8 cellular contexts compared by ENCODE assay signal in genomic region chr5:114447084-114447773, GRCh38.
A peak's percentile ranks its signal among the peaks of the same experiment; 100 is the strongest.
DNase-seq lines count a peak whose midpoint lies in the region; ATAC-seq and TF ChIP-seq lines count a peak whose summit lies in the region.

No MANE protein-coding gene starts in this region.

- no peaks in the 10 kb centered on the region for H4K20me1 ChIP-seq in OCI-LY7 (ENCODE audit: insufficient read depth, low read length)

- H3K79me2 ChIP-seq in OCI-LY7 (ENCODE audit: insufficient read depth, low read depth, low read length): no peaks in the 10 kb centered on the region

- no peak overlapping the region for H3K27ac ChIP-seq in OCI-LY7 (ENCODE audit: low read depth, low read length, poor library complexity, severe bottlenecking)

- POLR2A ChIA-PET in OCI-LY7 (lab: Charles Lee): interaction anchor here (0.6 to 1.0 kb wide), 3 partner anchors 16 to 1547 kb away, joined by 3 read pairs; no protein-coding TSS in a partner anchor

- peak; percentile 64 for ATAC-seq in GM21526 (IDR thresholded peaks at IDR 0.05; ENCODE audit: low FRiP score, unreplicated experiment)

- H2AFZ ChIP-seq in OCI-LY7 (ENCODE audit: low read length): no peak overlapping the region

- H3K27ac Mint-ChIP-seq in activated T-helper 1 cell treated with anti-CD3 and anti-CD28 coated beads, Interleukin-12 subunit alpha, Interleukin-12 subunit beta, Interleukin-2, Interleukin-4 antibody, amounts not matched to agents 30 ng/mL and 10 ng/mL and 1 ng/mL, durations not matched to agents 14 hours and 24 hours and 36 hours: no peak overlapping the region

- H3K27me3 Mint-ChIP-seq in activated T-helper 1 cell treated with anti-CD3 and anti-CD28 coated beads, Interleukin-12 subunit alpha, Interleukin-12 subunit beta, Interleukin-2, Interleukin-4 antibody, amounts not matched to agents 30 ng/mL and 10 ng/mL and 1 ng/mL, durations not matched to agents 14 hours and 24 hours and 36 hours (ENCODE audit: insufficient read depth): no peaks in the 10 kb centered on the region

- H3K9me2 ChIP-seq in OCI-LY7 (ENCODE audit: insufficient read depth, low read length): no peaks in the 10 kb centered on the region

- H3K4me1 Mint-ChIP-seq in activated T-helper 1 cell treated with anti-CD3 and anti-CD28 coated beads, Interleukin-12 subunit alpha, Interleukin-12 subunit beta, Interleukin-2, Interleukin-4 antibody, amounts not matched to agents 30 ng/mL and 10 ng/mL and 1 ng/mL, durations not matched to agents 14 hours and 24 hours and 36 hours (ENCODE audit: low read depth): peaks cover 5% of the 10 kb centered on the region

- H3K4me3 ChIP-seq in OCI-LY7 (ENCODE audit: low read depth, low read length, poor library complexity, severe bottlenecking): no peak overlapping the region

- no peaks in the 10 kb centered on the region for H3K9me3 ChIP-seq in OCI-LY7 (ENCODE audit: low read length)

- CTCF ChIA-PET in OCI-LY7 (lab: Charles Lee; ENCODE audit: unreplicated experiment): interaction anchor here (0.6 kb wide), 1 partner anchor 14 kb away, joined by 3 read pairs; no protein-coding TSS in a partner anchor

- BruUV-seq in OCI-LY7 (replicated peaks; lab: Mats Ljungman, UMichigan): no TSS peak

- no peaks in the 10 kb centered on the region for H3K36me3 Mint-ChIP-seq in activated T-helper 1 cell treated with anti-CD3 and anti-CD28 coated beads, Interleukin-12 subunit alpha, Interleukin-12 subunit beta, Interleukin-2, Interleukin-4 antibody, amounts not matched to agents 30 ng/mL and 10 ng/mL and 1 ng/mL, durations not matched to agents 14 hours and 24 hours and 36 hours (ENCODE audit: low read depth)

- no peak overlapping the region for H3K4me2 ChIP-seq in OCI-LY7 (ENCODE audit: low read length)

- intact Hi-C loops in OCI-LY7 (cut with micrococcal nuclease; ENCODE audit: unreplicated experiment) (no loop called here), posterior cingulate gyrus (cut with DNase I) (no loop called here)
- intact Hi-C loops in activated T-helper 1 cell treated with anti-CD3 and anti-CD28 coated beads, Interleukin-12 subunit alpha, Interleukin-12 subunit beta, Interleukin-2, Interleukin-4 antibody, amounts not matched to agents 30 ng/mL and 10 ng/mL and 1 ng/mL, durations not matched to agents 14 hours and 24 hours and 36 hours (cut with micrococcal nuclease): no loop called here

- DNase-seq in D341Med (ENCODE audit: low spot score) (peak; percentile 23), OCI-LY7 (ENCODE audit: low spot score) (peak; percentile 2), foreskin melanocyte (peak; percentile 12), CD1c-positive myeloid dendritic cell (ENCODE audit: extremely low spot score) (no peak), posterior cingulate gyrus (no peak), NCI-H2029 (lab: John Stamatoyannopoulos, UW) (no peak)
- DNase-seq in activated T-helper 1 cell treated with anti-CD3 and anti-CD28 coated beads, Interleukin-12 subunit alpha, Interleukin-12 subunit beta, Interleukin-2, Interleukin-4 antibody, amounts not matched to agents 30 ng/mL and 10 ng/mL and 1 ng/mL, durations not matched to agents 14 hours and 24 hours and 36 hours (ENCODE audit: low spot score): no peak

- no peaks in the 10 kb centered on the region for H3K9me3 Mint-ChIP-seq in activated T-helper 1 cell treated with anti-CD3 and anti-CD28 coated beads, Interleukin-12 subunit alpha, Interleukin-12 subunit beta, Interleukin-2, Interleukin-4 antibody, amounts not matched to agents 30 ng/mL and 10 ng/mL and 1 ng/mL, durations not matched to agents 14 hours and 24 hours and 36 hours

- no peak overlapping the region for H3K4me3 Mint-ChIP-seq in activated T-helper 1 cell treated with anti-CD3 and anti-CD28 coated beads, Interleukin-12 subunit alpha, Interleukin-12 subunit beta, Interleukin-2, Interleukin-4 antibody, amounts not matched to agents 30 ng/mL and 10 ng/mL and 1 ng/mL, durations not matched to agents 14 hours and 24 hours and 36 hours

- peak; percentile 55 for TF ChIP-seq CTCF in OCI-LY7 (conservative IDR thresholded peaks at IDR 0.05; ENCODE audit: low read length)

- no peaks in the 10 kb centered on the region for H3K36me3 ChIP-seq in OCI-LY7 (ENCODE audit: insufficient read depth, low read length)

- H3K4me1 ChIP-seq in OCI-LY7 (ENCODE audit: insufficient read depth, low read length, poor library complexity, severe bottlenecking): no peaks in the 10 kb centered on the region

Comparison
In these comparisons a context has a peak if more than half of its experiments do, and no peak if none do; other contexts are left out.
1. DNase-seq: peak in D341Med (single experiment), OCI-LY7 (single experiment) and foreskin melanocyte (single experiment); none in CD1c-positive myeloid dendritic cell (single experiment), activated T-helper 1 cell treated with anti-CD3 and anti-CD28 coated beads, Interleukin-12 subunit alpha, Interleukin-12 subunit beta, Interleukin-2, Interleukin-4 antibody, amounts not matched to agents 30 ng/mL and 10 ng/mL and 1 ng/mL, durations not matched to agents 14 hours and 24 hours and 36 hours (single experiment), posterior cingulate gyrus (0 of 10) and NCI-H2029 (single experiment).